15 cellular contexts compared by ENCODE assay signal in the genomic region with DNA sequence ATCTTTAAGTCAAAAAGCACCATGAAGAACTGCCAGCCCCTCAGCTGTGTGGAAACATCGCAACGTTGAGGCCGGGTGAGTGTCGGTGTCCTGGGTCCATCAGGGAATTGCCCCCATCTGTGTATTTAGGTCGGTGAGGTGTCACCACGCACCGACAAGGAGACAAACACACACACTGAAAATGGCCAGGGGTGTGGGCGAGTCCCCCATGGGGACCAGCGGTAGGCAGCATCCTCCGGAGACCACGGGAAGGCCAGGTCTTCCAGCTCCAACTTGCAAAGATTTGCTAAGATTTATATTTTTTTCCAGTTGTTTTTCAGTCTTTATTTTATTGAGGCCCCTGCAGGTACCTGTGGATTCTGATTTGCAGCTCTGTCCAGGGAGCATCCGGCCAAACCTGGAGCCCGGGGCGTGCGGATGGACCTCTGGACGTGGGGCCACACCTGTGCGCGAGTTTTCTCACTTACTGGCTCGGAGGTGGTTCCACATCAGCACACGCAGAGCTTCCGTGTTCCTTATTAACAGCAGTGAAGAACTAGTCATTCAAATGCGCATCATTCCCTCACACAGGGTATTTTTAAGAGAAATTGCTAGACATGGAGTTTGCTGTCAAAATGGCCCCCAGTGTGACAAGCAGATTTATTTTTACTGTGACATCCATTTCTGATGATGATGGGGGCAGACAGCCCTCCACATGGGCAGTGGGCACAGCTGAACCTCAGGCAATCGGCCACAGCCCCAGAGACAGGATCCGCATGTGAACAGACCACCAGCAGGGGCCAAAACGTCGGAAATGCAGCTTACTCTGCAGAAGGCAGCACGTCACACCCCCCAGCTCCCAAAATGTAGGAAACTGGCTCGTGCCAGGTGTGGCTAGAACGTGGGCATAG. TPM values are rescaled to one million over a fixed set of nuclear protein-coding genes. Genes with fewer than 3 reads are reported as not detected.
DNase-seq lines count a peak whose midpoint lies in the region; ATAC-seq and TF ChIP-seq lines count a peak whose summit lies in the region.
"Had no signal": no experiment of that assay in that cellular context is flagged by ENCODE, and none has a peak within 500 bp of the region (broad histone marks: within the 10 kb centered on the region; RNA-seq: fewer than 3 reads in every experiment).

No MANE protein-coding gene starts in this region.

- H3K4me3 ChIP-seq in endodermal cell (ENCODE audit: low read length) = no peak overlapping the region
- no peak overlapping the region for H3K4me3 ChIP-seq in neuronal stem cell (ENCODE audit: low read length in 2 of 2)
- H3K4me3 ChIP-seq: A549 had no signal

- H3K9me3 Mint-ChIP-seq in endodermal cell = peaks cover 7% of the 10 kb centered on the region

- no peak overlapping the region for H3K27ac Mint-ChIP-seq in endodermal cell

- H3K9me3 ChIP-seq in endodermal cell (ENCODE audit: control insufficient read depth, low read length) (peaks cover 14% of the 10 kb centered on the region), neuronal stem cell (replicated peaks in 1 of 2; ENCODE audit: control insufficient read depth in 2 of 2, insufficient read depth in 1 of 2, low read depth in 1 of 2, low read length in 2 of 2) (no peaks in the 10 kb centered on the region)
- H3K9me3 ChIP-seq: A549 had no signal

- no peak overlapping the region for H4K91ac ChIP-seq in neuronal stem cell (ENCODE audit: low read depth, low read length, poor library complexity)

- H3K9ac ChIP-seq in endodermal cell (ENCODE audit: extremely low read depth, low read length, poor library complexity, severe bottlenecking) = no peak overlapping the region
- H3K9ac ChIP-seq in neuronal stem cell (ENCODE audit: low read depth, low read length, poor library complexity) = no peak overlapping the region

- H3K18ac ChIP-seq in neuronal stem cell (ENCODE audit: low read length) = peak overlapping the region; percentile 68

- no peak overlapping the region for H3K4ac ChIP-seq in neuronal stem cell (ENCODE audit: low read length)

- WGBS in endodermal cell (ENCODE audit: insufficient coverage in 1 of 2, insufficient read length in 1 of 2), 2 experiments = 87 to 89% methylated on average over 29 of the region's 29 CpGs
- no CpG with 5 or more reads among the region's 29 CpGs for WGBS in neuronal stem cell (ENCODE audit: extremely low coverage in 2 of 2, insufficient read length in 2 of 2, insufficient replicate concordance in 1 of 2), 2 donors

- H3K27ac ChIP-seq in endodermal cell (ENCODE audit: low read depth, low read length) = no peak overlapping the region
- no peak overlapping the region for H3K27ac ChIP-seq in neuronal stem cell (replicated peaks; ENCODE audit: low read length)
- H3K27ac ChIP-seq: A549 had no signal

- H3K36me3 ChIP-seq in endodermal cell (ENCODE audit: control insufficient read depth, insufficient read depth, low read length) (no peaks in the 10 kb centered on the region), neuronal stem cell (replicated peaks in 1 of 2; ENCODE audit: control insufficient read depth in 2 of 2, insufficient read depth in 2 of 2, low read length in 2 of 2) (no peaks in the 10 kb centered on the region)

- peak overlapping the region; percentile 8 for H2BK5ac ChIP-seq in neuronal stem cell (ENCODE audit: low read length)

- DNase-seq in Right ventricle myocardium inferior (ENCODE audit: missing footprints) = peak; percentile 41
- DNase-seq in left cardiac atrium = no peak
- DNase-seq in endodermal cell = peak; percentile 41
- no peak for DNase-seq in neuronal stem cell (ENCODE audit: low spot score)
- peak; percentile 37 for DNase-seq in ureter (ENCODE audit: low spot score)
- no peak for DNase-seq in germinal center (ENCODE audit: low spot score)
- DNase-seq: Caco-2, HCEC 1CT, MV-4-11, NCI-H1417 treated with DMSO at 0.1 percent for 48 hours, NCI-H2029 treated with DMSO at 0.1 percent for 48 hours, NCI-H510A, NCI-H82 had no signal

- peak overlapping the region; percentile 67 for H3K14ac ChIP-seq in neuronal stem cell (ENCODE audit: low read length)

- H3K4me2 ChIP-seq in neuronal stem cell (ENCODE audit: insufficient read depth, low read length, poor library complexity, severe bottlenecking) = no peak overlapping the region
- H3K4me2 ChIP-seq: A549 had no signal

- H2BK12ac ChIP-seq in neuronal stem cell (ENCODE audit: low read length) = no peak overlapping the region

- H3K79me1 ChIP-seq in neuronal stem cell (ENCODE audit: low read depth, low read length) = no peaks in the 10 kb centered on the region

- no peak overlapping the region for H3K4me3 Mint-ChIP-seq in endodermal cell

- ATAC-seq in Right ventricle myocardium inferior (no peak), left cardiac atrium (no peak), GM19351 (IDR thresholded peaks at IDR 0.05; ENCODE audit: unreplicated experiment) (no peak)
- ATAC-seq: A549 had no signal

- H3K4me1 Mint-ChIP-seq in endodermal cell = no peaks in the 10 kb centered on the region

- no peaks in the 10 kb centered on the region for H3K36me3 Mint-ChIP-seq in endodermal cell (ENCODE audit: low read depth)

- no peak overlapping the region for H2AFZ ChIP-seq in neuronal stem cell (ENCODE audit: low read length)

- peak overlapping the region; percentile 83 for H3K23ac ChIP-seq in neuronal stem cell (ENCODE audit: low read depth, low read length, poor library complexity)

- no peak overlapping the region for H2BK120ac ChIP-seq in neuronal stem cell (ENCODE audit: low read depth, low read length)

- H3K4me1 ChIP-seq in endodermal cell (ENCODE audit: control insufficient read depth, insufficient read depth, low read length) (no peaks in the 10 kb centered on the region), neuronal stem cell (ENCODE audit: control insufficient read depth in 2 of 2, insufficient read depth in 1 of 2, low read depth in 1 of 2, low read length in 2 of 2) (peaks cover 0 to 7% of the 10 kb centered on the region in 2 donors)
- H3K4me1 ChIP-seq: Caco-2 had no signal

- no peak for TF ChIP-seq CTCF in endodermal cell (conservative IDR thresholded peaks at IDR 0.05)

- no peak overlapping the region for H2BK15ac ChIP-seq in neuronal stem cell (ENCODE audit: low read length)

- H4K8ac ChIP-seq in neuronal stem cell (ENCODE audit: low read depth, low read length) = no peak overlapping the region

- peaks cover 20% of the 10 kb centered on the region for H3K27me3 Mint-ChIP-seq in endodermal cell (ENCODE audit: insufficient read depth)

- H3K27me3 ChIP-seq in endodermal cell (ENCODE audit: control insufficient read depth, insufficient read depth, low read length, poor library complexity, severe bottlenecking) (no peaks in the 10 kb centered on the region), neuronal stem cell (ENCODE audit: control insufficient read depth in 3 of 3, insufficient read depth in 3 of 3, low read depth in 1 of 3, low read length in 3 of 3) (peaks cover 0 to 37% (median 0%) of the 10 kb centered on the region in 3 experiments)

- intact Hi-C loops in Right ventricle myocardium inferior (cut with DNase I) = loop anchor here (5.0 kb wide), 1 partner anchor 33 kb away; no protein-coding TSS in a partner anchor
- intact Hi-C loops in left cardiac atrium (cut with DNase I) = loop anchor here in 1 of 2 donors (5.0 kb wide), 2 partner anchors 38 to 363 kb away; no protein-coding TSS in a partner anchor

- H2AK5ac ChIP-seq in neuronal stem cell (ENCODE audit: low read depth, low read length) = peak overlapping the region; percentile 42

RNA-seq across cellular contexts. Expression of a gene that starts 17.2 kb away (rescaled TPM):
- total RNA-seq in Right ventricle myocardium inferior (8.2 TPM), left cardiac atrium (1 to 10 TPM; 5.4 to 8.6 TPM), endodermal cell (10 to 100 TPM; 28.8 to 29.4 TPM), ureter (23.0 TPM)
- polyA plus RNA-seq in endodermal cell (2013, experiment 1 of 2) = 19.9 TPM
- polyA plus RNA-seq in endodermal cell (2013, experiment 2 of 2) = 16.4 TPM
- polyA plus RNA-seq in neuronal stem cell (2013, experiment 1 of 2) = 16.6 TPM
- polyA plus RNA-seq in neuronal stem cell (2013, experiment 2 of 2) = 16.2 TPM

Comparison
In these comparisons a context has a peak if more than half of its experiments do, and no peak if none do; other contexts are left out.
1. DNase-seq: peak in Right ventricle myocardium inferior (single experiment), endodermal cell (single experiment) and ureter (single experiment); none in left cardiac atrium (single experiment), neuronal stem cell (single experiment) and germinal center (single experiment).